Comparison of ENCODE assay signal across 23 cellular contexts in genomic region chr18:68176901-68177300, GRCh38.
"Had no signal": no experiment of that assay in that cellular context is flagged by ENCODE, and none has a peak within 500 bp of the region (broad histone marks: within the 10 kb centered on the region; RNA-seq: fewer than 3 reads in every experiment).

No MANE protein-coding gene starts in this region.

- H3K4me3 ChIP-seq: adrenal gland, body of pancreas, coronary artery, MG63, Peyer's patch, SJCRH30 had no signal

- H3K9me3 ChIP-seq: adrenal gland, body of pancreas, MG63, Peyer's patch, SJCRH30 had no signal

- ATAC-seq: body of pancreas, T-helper 17 cell had no signal

- H3K4me1 ChIP-seq: adrenal gland, body of pancreas, Peyer's patch had no signal

- H3K27ac ChIP-seq: adrenal gland, body of pancreas, coronary artery, Peyer's patch, RWPE1, SJCRH30 had no signal

- H3K36me3 ChIP-seq: adrenal gland, MG63, Peyer's patch, SJCRH30 had no signal

- H3K27me3 ChIP-seq: adrenal gland, body of pancreas, MG63, Peyer's patch, SJCRH30 had no signal

- DNase-seq: activated CD4-positive, alpha-beta memory T cell treated with anti-CD3 and anti-CD28 coated beads, Interleukin-2, amount 10 ng/mL, durations not matched to agents 7 days and 5 days; activated CD4-positive, alpha-beta T cell treated with anti-CD3 and anti-CD28 coated beads, Interleukin-2, amount 50 U/mL, for 1 hour; activated CD4-positive, CD25-positive, alpha-beta regulatory T cell; activated naive CD4-positive, alpha-beta T cell treated with anti-CD3 and anti-CD28 coated beads, Interleukin-2, amount 50 U/mL, for 16 hours; activated naive CD8-positive, alpha-beta T cell treated with anti-CD3 and anti-CD28 coated beads, Interleukin-2, amount 10 ng/mL, durations not matched to agents 7 days and 5 days; adrenal gland; aorta; body of pancreas; central memory CD4-positive, alpha-beta T cell; MG63; NCI-H1105; NCI-H1436; NCI-H1694 treated with DMSO at 0.1 percent for 48 hours; NCI-H2029 treated with DMSO at 0.1 percent for 48 hours; NCI-H510A treated with DMSO at 0.1 percent for 48 hours; NCI-H69; Peyer's patch; Right ventricle myocardium superior; SJCRH30; T-helper 17 cell; T-helper 9 cell had no signal
